ENCODE assay signal across 2 cellular contexts in genomic region chr4:145485120-145485519, GRCh38.
TF ChIP-seq lines count a peak whose summit lies in the region.

No MANE protein-coding gene starts in this region.

TF ChIP-seq in neural cell, 6 proteins besides CTCF, POLR2A, EP300 and RAD21 (continued from another document):
- TF ChIP-seq REST (IDR thresholded peaks at IDR 0.05; ENCODE audit: borderline replicate concordance) = no peak
- TF ChIP-seq EZH2 (IDR thresholded peaks at IDR 0.05; ENCODE audit: borderline replicate concordance, insufficient read depth, low read length, poor library complexity, severe bottlenecking) = no peak

TF ChIP-seq in GM23338, 12 proteins besides CTCF, POLR2A, EP300 and RAD21:
- TF ChIP-seq ZNF462 (CRISPR knock-in tag; IDR thresholded peaks at IDR 0.05) (no peak), REST (IDR thresholded peaks at IDR 0.05; ENCODE audit: unreplicated experiment) (no peak), STAT1 (IDR thresholded peaks at IDR 0.05; ENCODE audit: unreplicated experiment) (no peak), NANOG (IDR thresholded peaks at IDR 0.05; ENCODE audit: borderline replicate concordance) (no peak), ETS1 (IDR thresholded peaks at IDR 0.05) (no peak), CREB1 (CRISPR knock-in tag; IDR thresholded peaks at IDR 0.05; ENCODE audit: low read depth) (no peak), EZH2 (IDR thresholded peaks at IDR 0.05; ENCODE audit: low read depth, unreplicated experiment) (no peak), ZNF331 (CRISPR knock-in tag; IDR thresholded peaks at IDR 0.05; ENCODE audit: low read depth) (no peak), EZH2phosphoT487 (IDR thresholded peaks at IDR 0.05; ENCODE audit: unreplicated experiment) (no peak), ZNF114 (CRISPR knock-in tag; IDR thresholded peaks at IDR 0.05) (no peak), POLR2AphosphoS5 (IDR thresholded peaks at IDR 0.05; ENCODE audit: low read depth) (no peak), JUNB (IDR thresholded peaks at IDR 0.05; ENCODE audit: unreplicated experiment) (no peak)
TF ChIP-seq in GM23338: peak in this region for 0.
